Comparison of ENCODE assay signal across 1 cellular context in the genomic region with DNA sequence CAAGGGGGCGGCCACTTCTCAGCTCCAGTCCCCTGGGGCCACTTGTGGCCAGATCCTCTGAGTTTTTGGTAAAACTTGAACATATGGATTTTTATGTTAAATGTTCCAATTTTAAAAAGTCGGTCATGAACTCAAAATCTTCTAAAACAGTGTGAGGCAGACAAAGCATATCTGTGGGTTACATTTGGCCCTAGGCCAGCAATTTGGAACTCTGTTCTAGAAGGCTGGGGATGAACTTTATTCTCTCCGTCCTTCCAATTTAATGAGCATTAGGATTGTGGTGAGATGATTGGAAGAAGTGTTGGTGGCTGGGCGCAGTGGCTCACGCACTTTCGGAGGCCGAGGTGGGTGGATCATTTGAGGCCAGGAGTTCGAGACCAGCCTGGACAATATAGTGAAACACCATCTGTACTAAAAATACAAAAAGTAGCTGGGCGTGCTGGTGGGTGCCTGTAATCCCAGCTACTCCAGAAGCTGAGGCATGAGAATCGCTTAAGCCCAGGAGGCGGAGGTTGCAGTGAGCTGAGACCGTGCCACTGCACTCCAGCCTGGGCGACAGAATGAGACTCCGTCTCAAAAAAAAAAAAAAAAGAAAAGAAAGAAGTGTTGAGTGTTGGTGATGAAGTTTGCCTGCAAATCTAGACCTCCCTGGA.
TF ChIP-seq lines count a peak whose summit lies in the region.

No MANE protein-coding gene starts in this region.

TF ChIP-seq in HEK293, 187 proteins besides CTCF, POLR2A, EP300 and RAD21 (continued from another document):
- TF ChIP-seq, protein P1, sequence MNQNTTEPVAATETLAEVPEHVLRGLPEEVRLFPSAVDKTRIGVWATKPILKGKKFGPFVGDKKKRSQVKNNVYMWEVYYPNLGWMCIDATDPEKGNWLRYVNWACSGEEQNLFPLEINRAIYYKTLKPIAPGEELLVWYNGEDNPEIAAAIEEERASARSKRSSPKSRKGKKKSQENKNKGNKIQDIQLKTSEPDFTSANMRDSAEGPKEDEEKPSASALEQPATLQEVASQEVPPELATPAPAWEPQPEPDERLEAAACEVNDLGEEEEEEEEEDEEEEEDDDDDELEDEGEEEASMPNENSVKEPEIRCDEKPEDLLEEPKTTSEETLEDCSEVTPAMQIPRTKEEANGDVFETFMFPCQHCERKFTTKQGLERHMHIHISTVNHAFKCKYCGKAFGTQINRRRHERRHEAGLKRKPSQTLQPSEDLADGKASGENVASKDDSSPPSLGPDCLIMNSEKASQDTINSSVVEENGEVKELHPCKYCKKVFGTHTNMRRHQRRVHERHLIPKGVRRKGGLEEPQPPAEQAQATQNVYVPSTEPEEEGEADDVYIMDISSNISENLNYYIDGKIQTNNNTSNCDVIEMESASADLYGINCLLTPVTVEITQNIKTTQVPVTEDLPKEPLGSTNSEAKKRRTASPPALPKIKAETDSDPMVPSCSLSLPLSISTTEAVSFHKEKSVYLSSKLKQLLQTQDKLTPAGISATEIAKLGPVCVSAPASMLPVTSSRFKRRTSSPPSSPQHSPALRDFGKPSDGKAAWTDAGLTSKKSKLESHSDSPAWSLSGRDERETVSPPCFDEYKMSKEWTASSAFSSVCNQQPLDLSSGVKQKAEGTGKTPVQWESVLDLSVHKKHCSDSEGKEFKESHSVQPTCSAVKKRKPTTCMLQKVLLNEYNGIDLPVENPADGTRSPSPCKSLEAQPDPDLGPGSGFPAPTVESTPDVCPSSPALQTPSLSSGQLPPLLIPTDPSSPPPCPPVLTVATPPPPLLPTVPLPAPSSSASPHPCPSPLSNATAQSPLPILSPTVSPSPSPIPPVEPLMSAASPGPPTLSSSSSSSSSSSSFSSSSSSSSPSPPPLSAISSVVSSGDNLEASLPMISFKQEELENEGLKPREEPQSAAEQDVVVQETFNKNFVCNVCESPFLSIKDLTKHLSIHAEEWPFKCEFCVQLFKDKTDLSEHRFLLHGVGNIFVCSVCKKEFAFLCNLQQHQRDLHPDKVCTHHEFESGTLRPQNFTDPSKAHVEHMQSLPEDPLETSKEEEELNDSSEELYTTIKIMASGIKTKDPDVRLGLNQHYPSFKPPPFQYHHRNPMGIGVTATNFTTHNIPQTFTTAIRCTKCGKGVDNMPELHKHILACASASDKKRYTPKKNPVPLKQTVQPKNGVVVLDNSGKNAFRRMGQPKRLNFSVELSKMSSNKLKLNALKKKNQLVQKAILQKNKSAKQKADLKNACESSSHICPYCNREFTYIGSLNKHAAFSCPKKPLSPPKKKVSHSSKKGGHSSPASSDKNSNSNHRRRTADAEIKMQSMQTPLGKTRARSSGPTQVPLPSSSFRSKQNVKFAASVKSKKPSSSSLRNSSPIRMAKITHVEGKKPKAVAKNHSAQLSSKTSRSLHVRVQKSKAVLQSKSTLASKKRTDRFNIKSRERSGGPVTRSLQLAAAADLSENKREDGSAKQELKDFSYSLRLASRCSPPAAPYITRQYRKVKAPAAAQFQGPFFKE (tag by site-specific recombination; IDR thresholded peaks at IDR 0.05; ENCODE audit: borderline replicate concordance) = no peak
